ENCODE assay signal across 10 cellular contexts in the genomic region with DNA sequence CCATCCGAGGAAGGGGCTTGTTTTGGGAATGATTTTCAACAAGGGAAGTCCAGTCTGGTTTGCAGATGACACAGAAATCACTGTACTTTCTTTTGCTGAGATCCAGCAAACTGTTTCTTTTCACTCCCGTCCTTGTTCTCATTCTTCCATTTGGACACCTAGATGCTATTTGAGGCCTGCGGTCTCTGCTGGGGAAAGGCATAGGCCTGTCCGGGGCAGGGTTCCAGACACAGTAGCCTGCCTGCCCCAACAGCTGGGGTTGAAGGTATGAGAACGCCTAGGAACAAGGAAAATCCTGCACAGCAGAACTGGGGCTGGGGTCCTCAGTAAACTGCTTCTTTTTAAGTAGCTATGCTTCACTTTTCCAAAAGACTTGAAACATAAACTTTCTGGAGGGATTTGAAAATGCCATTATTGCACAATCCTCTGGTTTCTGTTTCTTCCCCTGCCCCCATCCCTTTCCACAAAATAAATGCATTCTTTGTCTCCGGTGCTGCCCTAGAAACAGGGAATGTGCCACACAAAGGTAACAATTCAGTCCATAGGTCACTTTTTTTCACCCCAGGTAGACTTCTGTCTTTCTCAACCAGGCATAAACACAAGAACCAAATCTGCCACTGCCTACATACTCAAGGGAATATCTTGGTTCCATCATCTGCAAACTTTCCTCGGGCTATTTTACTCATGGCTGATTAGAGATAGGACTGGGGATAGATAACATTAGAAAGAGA.
DNase-seq lines count a peak whose midpoint lies in the region; ATAC-seq, FAIRE-seq and TF ChIP-seq lines count a peak whose summit lies in the region.
"Had no signal": no experiment of that assay in that cellular context is flagged by ENCODE, and none has a peak within 500 bp of the region (broad histone marks: within the 10 kb centered on the region; RNA-seq: fewer than 3 reads in every experiment).

No MANE protein-coding gene starts in this region.

- no peaks in the 10 kb centered on the region for H3K9me3 Mint-ChIP-seq in naive thymus-derived CD8-positive, alpha-beta T cell
- no peaks in the 10 kb centered on the region for H3K9me3 Mint-ChIP-seq in endodermal cell

- peaks cover 7% of the 10 kb centered on the region for H3K4me1 ChIP-seq in endodermal cell (ENCODE audit: control insufficient read depth, insufficient read depth, low read length)

- peak overlapping the region in 1 of 10 donors; percentile 37 for H3K4me3 Mint-ChIP-seq in naive thymus-derived CD8-positive, alpha-beta T cell
- H3K4me3 Mint-ChIP-seq in endodermal cell: no peak overlapping the region

- no peak for FAIRE-seq in RCC 7860 (lab: Jason Lieb, UNC)

- H3K27me3 ChIP-seq in AG04450 (ENCODE audit: control insufficient read depth, insufficient read depth, low read length) (no peaks in the 10 kb centered on the region), endodermal cell (ENCODE audit: control insufficient read depth, insufficient read depth, low read length, poor library complexity, severe bottlenecking) (no peaks in the 10 kb centered on the region)

- CTCF ChIA-PET in AG04450 (lab: Charles Lee): interaction anchor here (1.0 to 3.1 kb wide), 2 partner anchors 244 to 295 kb away, joined by 7 to 8 read pairs; a partner anchor contains a TSS

- no peaks in the 10 kb centered on the region for H3K36me3 ChIP-seq in endodermal cell (ENCODE audit: control insufficient read depth, insufficient read depth, low read length)

- H3K9me3 ChIP-seq in AG04450 (ENCODE audit: control insufficient read depth, insufficient read depth, low read length) (no peaks in the 10 kb centered on the region), endodermal cell (ENCODE audit: control insufficient read depth, low read length) (no peaks in the 10 kb centered on the region)

- DNase-seq in AG04450 (ENCODE audit: low read depth, low spot score) (no peak), RCC 7860 (ENCODE audit: low spot score) (peak; percentile 46), fibroblast of peridontal ligament (ENCODE audit: extremely low read depth) (peak; percentile 65), endodermal cell (no peak), NCI-H2081 treated with DMSO at 0.1 percent for 48 hours (lab: John Stamatoyannopoulos, UW) (no peak), NCI-H2029 treated with DMSO at 0.1 percent for 48 hours (lab: John Stamatoyannopoulos, UW) (no peak)
- no peak for DNase-seq in naive thymus-derived CD8-positive, alpha-beta T cell
- DNase-seq in stimulated activated CD4-positive, alpha-beta T cell treated with anti-CD3 and anti-CD28 coated beads, Interleukin-12 subunit alpha, Interleukin-12 subunit beta, amount 100 ng/mL, for 4 hours: no peak
- DNase-seq: glutamatergic neuron had no signal

- H3K9ac ChIP-seq in endodermal cell (ENCODE audit: extremely low read depth, low read length, poor library complexity, severe bottlenecking): no peak overlapping the region

- H3K4me3 ChIP-seq in AG04450 (ENCODE audit: low read depth, low read length) (no peak overlapping the region), endodermal cell (ENCODE audit: low read length) (no peak overlapping the region)

- POLR2A ChIA-PET in AG04450 (lab: Yijun Ruan, JAX): interaction anchor here (0.6 kb wide), 1 partner anchor 256 kb away, joined by 4 read pairs; no protein-coding TSS in a partner anchor
- POLR2A ChIA-PET in naive thymus-derived CD8-positive, alpha-beta T cell (lab: Charles Lee): interaction anchor here (0.6 kb wide), 1 partner anchor 64 kb away, joined by 6 read pairs; no protein-coding TSS in a partner anchor

- peak overlapping the region in 9 of 10 donors; percentile 39 to 91 (median 67) for H3K27ac Mint-ChIP-seq in naive thymus-derived CD8-positive, alpha-beta T cell
- H3K27ac Mint-ChIP-seq in endodermal cell: no peak overlapping the region

- H3K36me3 Mint-ChIP-seq in naive thymus-derived CD8-positive, alpha-beta T cell: peaks cover 0 to 33% (median 7%) of the 10 kb centered on the region in 3 donors
- H3K36me3 Mint-ChIP-seq in endodermal cell (ENCODE audit: low read depth): no peaks in the 10 kb centered on the region

- no peaks in the 10 kb centered on the region for H3K27me3 Mint-ChIP-seq in naive thymus-derived CD8-positive, alpha-beta T cell
- no peaks in the 10 kb centered on the region for H3K27me3 Mint-ChIP-seq in endodermal cell (ENCODE audit: insufficient read depth)

- TF ChIP-seq CTCF in AG04450 (IDR thresholded peaks at IDR 0.05; ENCODE audit: low read depth, low read length): no peak
- no peak for TF ChIP-seq CTCF in endodermal cell (conservative IDR thresholded peaks at IDR 0.05)

- 92 to 94% methylated on average over 4 to 7 of the region's 7 CpGs for WGBS in endodermal cell (ENCODE audit: insufficient coverage in 1 of 2, insufficient read length in 1 of 2), 2 experiments

- no peak for ATAC-seq in naive thymus-derived CD8-positive, alpha-beta T cell

- peak overlapping the region; percentile 88 for H3K27ac ChIP-seq in AG04450 (ENCODE audit: low read depth, low read length)
- no peak overlapping the region for H3K27ac ChIP-seq in endodermal cell (ENCODE audit: low read depth, low read length)
- H3K27ac ChIP-seq: C4-2B had no signal

- peaks cover 32 to 82% (median 60%) of the 10 kb centered on the region in 4 donors for H3K4me1 Mint-ChIP-seq in naive thymus-derived CD8-positive, alpha-beta T cell
- H3K4me1 Mint-ChIP-seq in endodermal cell: peaks cover 30% of the 10 kb centered on the region

Comparison
In these comparisons a context has a peak if more than half of its experiments do, and no peak if none do; other contexts are left out.
1. DNase-seq: peak in RCC 7860 (single experiment) and fibroblast of peridontal ligament (single experiment); none in AG04450 (single experiment), naive thymus-derived CD8-positive, alpha-beta T cell (0 of 10), stimulated activated CD4-positive, alpha-beta T cell treated with anti-CD3 and anti-CD28 coated beads, Interleukin-12 subunit alpha, Interleukin-12 subunit beta, amount 100 ng/mL, for 4 hours (single experiment), endodermal cell (single experiment), NCI-H2081 treated with DMSO at 0.1 percent for 48 hours (single experiment) and NCI-H2029 treated with DMSO at 0.1 percent for 48 hours (single experiment).